1 cellular context compared by ENCODE assay signal in genomic region chr16:30458561-30459394, GRCh38.
TF ChIP-seq lines count a peak whose summit lies in the region.

No MANE protein-coding gene starts in this region.

TF ChIP-seq in K562, 482 proteins besides CTCF, POLR2A, EP300 and RAD21:
- TF ChIP-seq THRA (IDR thresholded peaks at IDR 0.05) (no peak), ZNF407 (IDR thresholded peaks at IDR 0.05; ENCODE audit: low read depth) (no peak)
- TF ChIP-seq, protein P1, sequence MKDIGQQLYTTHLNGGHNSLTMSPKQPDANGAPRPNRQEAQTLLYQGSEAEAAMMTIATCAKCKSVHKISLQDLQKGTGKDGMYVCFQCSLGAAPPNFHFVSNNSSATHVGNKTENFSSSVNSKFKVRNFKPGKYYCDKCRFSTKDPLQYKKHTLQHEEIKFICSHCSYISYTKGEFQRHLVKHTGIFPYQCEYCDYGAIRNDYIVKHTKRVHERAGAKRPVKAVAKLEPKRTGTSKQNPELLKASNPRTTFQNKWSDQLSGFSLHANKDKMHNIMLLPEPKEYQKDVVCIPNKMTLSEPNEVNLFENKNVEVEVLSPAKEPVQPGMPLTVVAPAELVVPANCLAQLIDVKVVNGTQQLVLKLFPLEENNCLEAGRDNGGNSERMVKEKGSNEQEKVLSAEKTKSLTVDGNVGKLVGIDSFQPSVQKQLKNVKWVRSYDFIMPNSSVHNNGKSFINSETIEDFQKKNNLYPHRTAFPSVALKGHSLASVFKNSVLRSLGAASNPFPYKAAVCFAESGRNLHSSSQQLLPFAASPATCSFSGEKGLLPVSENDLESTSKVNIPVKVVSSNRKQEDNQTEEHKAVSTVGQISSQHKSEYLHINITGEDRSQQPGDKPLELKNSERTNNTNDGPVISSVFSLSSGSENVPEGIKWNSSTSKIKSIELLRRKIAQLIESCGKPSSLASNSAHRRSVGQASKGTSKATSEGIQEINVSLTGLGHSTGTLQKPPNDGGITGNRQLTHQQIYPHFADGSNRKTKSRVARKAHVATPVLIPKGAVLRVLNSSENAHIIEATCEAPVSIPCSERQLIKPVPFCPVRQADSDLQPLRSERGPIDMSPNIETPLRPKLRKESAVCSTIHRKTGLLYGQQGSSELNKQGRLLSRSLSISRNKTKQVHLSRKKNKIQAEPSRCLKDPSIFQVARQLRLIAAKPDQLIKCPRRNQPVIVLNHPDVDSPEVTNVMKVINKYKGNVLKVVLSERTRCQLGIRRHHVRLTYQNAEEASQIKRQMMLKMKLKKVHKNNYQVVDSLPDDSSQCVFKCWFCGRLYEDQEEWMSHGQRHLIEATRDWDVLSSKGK (CRISPR knock-in tag; IDR thresholded peaks at IDR 0.05), result no peak
- TF ChIP-seq, protein P2, sequence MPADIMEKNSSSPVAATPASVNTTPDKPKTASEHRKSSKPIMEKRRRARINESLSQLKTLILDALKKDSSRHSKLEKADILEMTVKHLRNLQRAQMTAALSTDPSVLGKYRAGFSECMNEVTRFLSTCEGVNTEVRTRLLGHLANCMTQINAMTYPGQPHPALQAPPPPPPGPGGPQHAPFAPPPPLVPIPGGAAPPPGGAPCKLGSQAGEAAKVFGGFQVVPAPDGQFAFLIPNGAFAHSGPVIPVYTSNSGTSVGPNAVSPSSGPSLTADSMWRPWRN (IDR thresholded peaks at IDR 0.05; ENCODE audit: low read depth), result no peak
TF ChIP-seq in K562: peak in this region for 0.
